Comparison of ENCODE assay signal across 8 cellular contexts in the genomic region with DNA sequence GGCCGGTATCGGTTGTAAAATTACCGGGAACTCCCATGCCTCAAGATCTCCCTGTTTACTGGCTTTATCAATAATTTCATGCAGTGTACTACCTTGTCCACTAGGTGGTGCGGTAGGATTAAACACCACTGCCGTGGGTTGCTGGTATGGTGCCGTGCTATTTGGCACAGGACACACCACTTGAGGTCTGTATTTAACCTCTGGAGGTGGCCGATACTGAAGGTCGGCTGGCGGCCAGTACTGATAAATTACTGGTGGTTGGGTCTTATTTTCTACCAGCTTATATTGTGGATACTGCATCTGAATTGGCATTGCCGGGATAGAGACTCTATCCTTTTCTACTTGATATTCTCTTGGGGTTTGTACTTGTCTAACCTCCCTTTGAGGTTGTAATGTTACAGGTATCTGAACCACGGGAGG. TPM values are rescaled to one million over a fixed set of nuclear protein-coding genes. Genes with fewer than 3 reads are reported as not detected.
A peak's percentile ranks its signal among the peaks of the same experiment; 100 is the strongest.
DNase-seq lines count a peak whose midpoint lies in the region; ATAC-seq and TF ChIP-seq lines count a peak whose summit lies in the region.

No MANE protein-coding gene starts in this region.

- TF ChIP-seq CTCF in GM10248 (IDR thresholded peaks at IDR 0.05; ENCODE audit: control extremely low read depth, extremely low read depth, low read depth, missing control alignments) (peak; percentile 92), coronary artery (IDR thresholded peaks at IDR 0.05) (peak; percentile 84), liver (IDR thresholded peaks at IDR 0.05; ENCODE audit: low read depth, low read length, missing input control) (peak; percentile 92)

- H3K9me3 ChIP-seq in liver (ENCODE audit: control insufficient read depth in 4 of 4, low read length in 3 of 4): no peaks in the 10 kb centered on the region

- peak overlapping the region in 1 of 2 donors; percentile 56 for H3K9ac ChIP-seq in liver (ENCODE audit: low read depth in 1 of 2, low read length in 2 of 2)

- peak; percentile 55 for ATAC-seq in HG03378 (IDR thresholded peaks at IDR 0.05; ENCODE audit: unreplicated experiment)
- no peak for ATAC-seq in HG03469 (IDR thresholded peaks at IDR 0.05; ENCODE audit: unreplicated experiment)

- WGBS in liver: 3% methylated on average over 11 of the region's 11 CpGs

- no peaks in the 10 kb centered on the region for H3K36me3 ChIP-seq in liver (ENCODE audit: control insufficient read depth in 4 of 4, insufficient read depth in 3 of 4, low read depth in 1 of 4, low read length in 3 of 4)

- no peak overlapping the region for H3K27ac ChIP-seq in coronary artery
- no peak overlapping the region for H3K27ac ChIP-seq in liver (ENCODE audit: low read depth in 1 of 2, low read length in 2 of 2)

- peak; percentile 99 to 100 for TF ChIP-seq RAD21 in liver (IDR thresholded peaks at IDR 0.05)

- POLR2A ChIA-PET in GM10248 (lab: Yijun Ruan, JAX): no interaction called here

- peaks cover 0 to 14% (median 6%) of the 10 kb centered on the region in 4 donors for H3K4me1 ChIP-seq in liver (ENCODE audit: control insufficient read depth in 4 of 4, insufficient read depth in 4 of 4, low read length in 3 of 4)

- DNase-seq in GM10248 (ENCODE audit: extremely low spot score): peak; percentile 58
- peak; percentile 56 for DNase-seq in NCI-H524 treated with DMSO at 0.1 percent for 48 hours (lab: John Stamatoyannopoulos, UW)
- peak; percentile 66 to 78 for DNase-seq in activated CD4-positive, alpha-beta T cell treated with anti-CD3 and anti-CD28 coated beads for 4 hours
- peak; percentile 77 for DNase-seq in coronary artery (ENCODE audit: low spot score)
- peak; percentile 40 to 55 for DNase-seq in stimulated activated CD4-positive, alpha-beta T cell treated with anti-CD3 and anti-CD28 coated beads, Interleukin-4, amount 100 ng/mL, for 48 hours (ENCODE audit: low read depth in 2 of 2)

- CTCF ChIA-PET in GM10248 (lab: Yijun Ruan, JAX): interaction anchor here (0.6 to 3.6 kb wide), 18 partner anchors 10 to 606 kb away, joined by 3 to 65 read pairs (median 4); a partner anchor contains a TSS

- no peaks in the 10 kb centered on the region for H3K27me3 ChIP-seq in liver (ENCODE audit: control insufficient read depth in 4 of 4, insufficient read depth in 4 of 4, low read length in 3 of 4)

- H3K4me3 ChIP-seq in coronary artery: no peak overlapping the region
- H3K4me3 ChIP-seq in liver (ENCODE audit: low read depth in 1 of 3, low read length in 3 of 3): no peak overlapping the region

TF ChIP-seq in liver, 16 proteins besides CTCF, POLR2A, EP300 and RAD21:
- peak; percentile 71 for TF ChIP-seq NR2F2 (IDR thresholded peaks at IDR 0.05)
- peak; percentile 29 to 47 for TF ChIP-seq HNF4A (conservative IDR thresholded peaks at IDR 0.05)
- TF ChIP-seq TAF1 (conservative IDR thresholded peaks at IDR 0.05): no peak
- peak in 1 of 2 donors; percentile 23 for TF ChIP-seq GABPA (IDR thresholded peaks at IDR 0.05 in 1 of 2, conservative IDR thresholded peaks at IDR 0.05 in 1 of 2)
- TF ChIP-seq, protein P1, sequence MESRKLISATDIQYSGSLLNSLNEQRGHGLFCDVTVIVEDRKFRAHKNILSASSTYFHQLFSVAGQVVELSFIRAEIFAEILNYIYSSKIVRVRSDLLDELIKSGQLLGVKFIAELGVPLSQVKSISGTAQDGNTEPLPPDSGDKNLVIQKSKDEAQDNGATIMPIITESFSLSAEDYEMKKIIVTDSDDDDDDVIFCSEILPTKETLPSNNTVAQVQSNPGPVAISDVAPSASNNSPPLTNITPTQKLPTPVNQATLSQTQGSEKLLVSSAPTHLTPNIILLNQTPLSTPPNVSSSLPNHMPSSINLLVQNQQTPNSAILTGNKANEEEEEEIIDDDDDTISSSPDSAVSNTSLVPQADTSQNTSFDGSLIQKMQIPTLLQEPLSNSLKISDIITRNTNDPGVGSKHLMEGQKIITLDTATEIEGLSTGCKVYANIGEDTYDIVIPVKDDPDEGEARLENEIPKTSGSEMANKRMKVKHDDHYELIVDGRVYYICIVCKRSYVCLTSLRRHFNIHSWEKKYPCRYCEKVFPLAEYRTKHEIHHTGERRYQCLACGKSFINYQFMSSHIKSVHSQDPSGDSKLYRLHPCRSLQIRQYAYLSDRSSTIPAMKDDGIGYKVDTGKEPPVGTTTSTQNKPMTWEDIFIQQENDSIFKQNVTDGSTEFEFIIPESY (IDR thresholded peaks at IDR 0.05): no peak
- TF ChIP-seq, protein P2, sequence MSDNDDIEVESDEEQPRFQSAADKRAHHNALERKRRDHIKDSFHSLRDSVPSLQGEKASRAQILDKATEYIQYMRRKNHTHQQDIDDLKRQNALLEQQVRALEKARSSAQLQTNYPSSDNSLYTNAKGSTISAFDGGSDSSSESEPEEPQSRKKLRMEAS (IDR thresholded peaks at IDR 0.05): peak; percentile 31
- peak; percentile 18 for TF ChIP-seq YY1 (IDR thresholded peaks at IDR 0.05)
- peak; percentile 68 to 75 for TF ChIP-seq RXRA (IDR thresholded peaks at IDR 0.05)
- TF ChIP-seq JUND (IDR thresholded peaks at IDR 0.05): no peak

RNA-seq across cellular contexts. Expression of a gene that starts 14.3 kb away (rescaled TPM):
- 1 to 10 TPM in 1 of 2 donors, not detected in 1; 1.1 TPM for total RNA-seq in liver
- under 1 TPM in 1 of 2 donors, not detected in 1; 0.63 TPM for polyA plus RNA-seq in liver

RNA-seq across cellular contexts. Expression of a gene that starts 22.1 kb away (rescaled TPM):
- 10 to 100 TPM; 51.9 to 63.8 TPM for total RNA-seq in liver
- 10 to 100 TPM; 39.6 to 43.8 TPM for polyA plus RNA-seq in liver

RNA-seq across cellular contexts. Expression of a gene that starts 27.7 kb away (rescaled TPM):
- 10 to 100 TPM; 17.2 to 18.0 TPM for total RNA-seq in liver
- polyA plus RNA-seq in liver: 10 to 100 TPM; 36.5 to 41.0 TPM

RNA-seq across cellular contexts. Expression of a gene that starts 59.0 kb away (rescaled TPM):
- 100 to 1,000 TPM in 1 of 2 donors, 10 to 100 TPM in 1; 10.5 to 140 TPM for total RNA-seq in liver
- 100 to 1,000 TPM; 119 to 163 TPM for polyA plus RNA-seq in liver
